In the genomic region with DNA sequence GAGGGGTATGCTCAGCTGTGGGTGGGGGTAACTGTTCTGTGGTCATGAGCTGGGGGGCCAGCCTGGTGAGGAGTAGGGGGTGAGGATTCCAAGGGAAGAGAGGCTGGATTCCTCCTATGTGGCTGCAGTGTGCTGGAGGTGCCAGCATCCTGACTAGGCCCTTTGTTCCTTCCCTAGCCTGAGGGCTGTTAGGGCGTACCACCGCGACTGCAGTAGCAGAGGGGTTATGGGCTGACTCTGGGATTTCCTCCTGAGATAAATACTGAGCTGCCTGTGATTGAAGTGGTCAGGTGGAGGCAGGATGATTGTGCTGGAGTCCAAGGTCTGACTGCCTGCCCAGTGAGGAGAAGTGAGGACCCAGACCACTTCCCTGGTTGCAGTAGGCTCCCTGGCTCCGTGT, we compare ENCODE assay signal across 2 cellular contexts.
TF ChIP-seq lines count a peak whose summit lies in the region.

No MANE protein-coding gene starts in this region.

TF ChIP-seq in GM23338, 12 proteins besides CTCF, POLR2A, EP300 and RAD21 (continued from another document):
- TF ChIP-seq, protein P1, sequence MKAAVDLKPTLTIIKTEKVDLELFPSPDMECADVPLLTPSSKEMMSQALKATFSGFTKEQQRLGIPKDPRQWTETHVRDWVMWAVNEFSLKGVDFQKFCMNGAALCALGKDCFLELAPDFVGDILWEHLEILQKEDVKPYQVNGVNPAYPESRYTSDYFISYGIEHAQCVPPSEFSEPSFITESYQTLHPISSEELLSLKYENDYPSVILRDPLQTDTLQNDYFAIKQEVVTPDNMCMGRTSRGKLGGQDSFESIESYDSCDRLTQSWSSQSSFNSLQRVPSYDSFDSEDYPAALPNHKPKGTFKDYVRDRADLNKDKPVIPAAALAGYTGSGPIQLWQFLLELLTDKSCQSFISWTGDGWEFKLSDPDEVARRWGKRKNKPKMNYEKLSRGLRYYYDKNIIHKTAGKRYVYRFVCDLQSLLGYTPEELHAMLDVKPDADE (IDR thresholded peaks at IDR 0.05): no peak
- TF ChIP-seq ZNF331 (CRISPR knock-in tag; IDR thresholded peaks at IDR 0.05; ENCODE audit: low read depth): no peak

TF ChIP-seq in WTC11, 78 proteins besides CTCF, POLR2A, EP300 and RAD21 (continued from another document):
- TF ChIP-seq MXD4 (CRISPR knock-in tag; IDR thresholded peaks at IDR 0.05; ENCODE audit: borderline replicate concordance) (no peak), PREB (CRISPR knock-in tag; IDR thresholded peaks at IDR 0.05; ENCODE audit: borderline replicate concordance) (no peak), CBFB (CRISPR knock-in tag; IDR thresholded peaks at IDR 0.05; ENCODE audit: low read depth) (no peak), FOXP4 (CRISPR knock-in tag; IDR thresholded peaks at IDR 0.05) (no peak), SP1 (CRISPR knock-in tag; conservative IDR thresholded peaks at IDR 0.05) (no peak)
- TF ChIP-seq, protein P2, sequence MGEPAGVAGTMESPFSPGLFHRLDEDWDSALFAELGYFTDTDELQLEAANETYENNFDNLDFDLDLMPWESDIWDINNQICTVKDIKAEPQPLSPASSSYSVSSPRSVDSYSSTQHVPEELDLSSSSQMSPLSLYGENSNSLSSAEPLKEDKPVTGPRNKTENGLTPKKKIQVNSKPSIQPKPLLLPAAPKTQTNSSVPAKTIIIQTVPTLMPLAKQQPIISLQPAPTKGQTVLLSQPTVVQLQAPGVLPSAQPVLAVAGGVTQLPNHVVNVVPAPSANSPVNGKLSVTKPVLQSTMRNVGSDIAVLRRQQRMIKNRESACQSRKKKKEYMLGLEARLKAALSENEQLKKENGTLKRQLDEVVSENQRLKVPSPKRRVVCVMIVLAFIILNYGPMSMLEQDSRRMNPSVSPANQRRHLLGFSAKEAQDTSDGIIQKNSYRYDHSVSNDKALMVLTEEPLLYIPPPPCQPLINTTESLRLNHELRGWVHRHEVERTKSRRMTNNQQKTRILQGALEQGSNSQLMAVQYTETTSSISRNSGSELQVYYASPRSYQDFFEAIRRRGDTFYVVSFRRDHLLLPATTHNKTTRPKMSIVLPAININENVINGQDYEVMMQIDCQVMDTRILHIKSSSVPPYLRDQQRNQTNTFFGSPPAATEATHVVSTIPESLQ (CRISPR knock-in tag; IDR thresholded peaks at IDR 0.05): no peak
